ENCODE assay signal across 8 cellular contexts in genomic region chr6:33454009-33454946, GRCh38.
DNase-seq lines count a peak whose midpoint lies in the region; ATAC-seq and TF ChIP-seq lines count a peak whose summit lies in the region.

ZBTB9 (plus strand) TSS chr6:33454576; CDS start chr6:33455101, 525 bp downstream.

- ATAC-seq in GM19025 (IDR thresholded peaks at IDR 0.05; ENCODE audit: low read depth, unreplicated experiment) (peak; percentile 100), HG03280 (IDR thresholded peaks at IDR 0.05; ENCODE audit: unreplicated experiment) (peak; percentile 97)

- no peak for TF ChIP-seq CTCF in AG09319 (IDR thresholded peaks at IDR 0.05; ENCODE audit: low read depth, low read length)

- DNase-seq in AG09319 (ENCODE audit: extremely low read depth, low read depth) (peak; percentile 91), NCI-H345 (lab: John Stamatoyannopoulos, UW) (peak; percentile 97), iris pigment epithelial cell (ENCODE audit: low read depth) (peak; percentile 96)
- peak; percentile 72 to 86 (median 85) for DNase-seq in activated CD4-positive, CD25-positive, alpha-beta regulatory T cell (lab: John Stamatoyannopoulos, UW)
- peak; percentile 92 for DNase-seq in central memory CD4-positive, alpha-beta T cell
- DNase-seq in stimulated activated CD4-positive, alpha-beta T cell treated with anti-CD3 and anti-CD28 coated beads, Interleukin-12 subunit alpha, Interleukin-12 subunit beta, amount 100 ng/mL, for 24 hours (ENCODE audit: low read depth in 2 of 2), result peak; percentile 89 to 94

Comparison
In these comparisons a context has a peak if more than half of its experiments do, and no peak if none do; other contexts are left out.
1. Peak in every context shown above with its lines: DNase-seq and ATAC-seq.